In genomic region chr5:77631166-77631582, GRCh38 we compare ENCODE assay signal across 9 cellular contexts. TPM values are rescaled to one million over a fixed set of nuclear protein-coding genes. Genes with fewer than 3 reads are reported as not detected.
DNase-seq lines count a peak whose midpoint lies in the region; ATAC-seq and TF ChIP-seq lines count a peak whose summit lies in the region.
"Had no signal": no experiment of that assay in that cellular context is flagged by ENCODE, and none has a peak within 500 bp of the region (broad histone marks: within the 10 kb centered on the region; RNA-seq: fewer than 3 reads in every experiment).

No MANE protein-coding gene starts in this region.

- H3K27me3 ChIP-seq in right cardiac atrium (ENCODE audit: control insufficient read depth, insufficient read depth) (no peaks in the 10 kb centered on the region), SJCRH30 (no peaks in the 10 kb centered on the region)

- H3K9me3 ChIP-seq in right cardiac atrium (ENCODE audit: control insufficient read depth, low read length), result no peaks in the 10 kb centered on the region
- H3K9me3 ChIP-seq in SJCRH30 (replicated peaks), result no peaks in the 10 kb centered on the region

- peak overlapping the region; percentile 31 for H3K4me3 ChIP-seq in right cardiac atrium (ENCODE audit: low read length)
- peak overlapping the region; percentile 54 for H3K4me3 ChIP-seq in urinary bladder (ENCODE audit: low read depth, low read length)
- H3K4me3 ChIP-seq in SJCRH30, result no peak overlapping the region

- H3K4me1 ChIP-seq in right cardiac atrium (ENCODE audit: control insufficient read depth, insufficient read depth, low read length) (peaks cover 3% of the 10 kb centered on the region), urinary bladder (ENCODE audit: insufficient read depth) (peaks cover 6% of the 10 kb centered on the region), SJCRH30 (no peaks in the 10 kb centered on the region)

- H3K4me3 Mint-ChIP-seq in chondrocyte (ENCODE audit: unreplicated experiment), result peak overlapping the region; percentile 66

- peaks cover 17% of the 10 kb centered on the region for H3K4me1 Mint-ChIP-seq in chondrocyte (ENCODE audit: low read depth)

- H3K27ac ChIP-seq in right cardiac atrium (ENCODE audit: low read length) (no peak overlapping the region), urinary bladder (ENCODE audit: low read depth) (no peak overlapping the region), SJCRH30 (no peak overlapping the region)

- WGBS in right cardiac atrium, result 11% methylated on average over 13 of the region's 13 CpGs
- 9% methylated on average over 13 of the region's 13 CpGs for WGBS in urinary bladder

- peaks cover 64% of the 10 kb centered on the region for H3K27me3 Mint-ChIP-seq in chondrocyte (ENCODE audit: low read depth)

- peaks cover 2% of the 10 kb centered on the region for H3K36me3 Mint-ChIP-seq in chondrocyte (ENCODE audit: low read depth)

- no peaks in the 10 kb centered on the region for H3K36me3 ChIP-seq in urinary bladder (ENCODE audit: insufficient read depth)
- no peaks in the 10 kb centered on the region for H3K36me3 ChIP-seq in SJCRH30

- DNase-seq in right cardiac atrium (no peak), left cardiac atrium (no peak), chondrocyte (ENCODE audit: low spot score) (no peak), H4 (ENCODE audit: low spot score) (no peak), SJCRH30 (no peak), NK-92 (lab: John Stamatoyannopoulos, UW; ENCODE audit: unreplicated experiment) (no peak)

- intact Hi-C loops in right cardiac atrium (cut with DNase I) (no loop called here), left cardiac atrium (cut with DNase I) (no loop called here)

- no peak for ATAC-seq in right cardiac atrium
- ATAC-seq in left cardiac atrium, result no peak
- ATAC-seq in HG03280 (IDR thresholded peaks at IDR 0.05; ENCODE audit: unreplicated experiment), result peak; percentile 34

- H3K27ac Mint-ChIP-seq in chondrocyte (ENCODE audit: unreplicated experiment), result no peak overlapping the region

- no peaks in the 10 kb centered on the region for H3K9me3 Mint-ChIP-seq in chondrocyte (ENCODE audit: low read depth)

- no peak for TF ChIP-seq CTCF in chondrocyte (IDR thresholded peaks at IDR 0.05)

RNA-seq across cellular contexts. Expression of gene OTP, which starts 7.3 kb away (rescaled TPM):
- total RNA-seq in right cardiac atrium (not detected), left cardiac atrium (not detected), chondrocyte (not detected in 3 replicates), urinary bladder (not detected)
- polyA plus RNA-seq in right cardiac atrium (not detected), urinary bladder (not detected)
- total RNA-seq in H4 (2014; rRNA removed; shearing (Covaris generic)), result not detected in 2 replicates
- not detected in 2 replicates for total RNA-seq in SJCRH30 (2014; rRNA removed; shearing (Covaris generic))
- total RNA-seq: renal cortical epithelial cell had no signal
